ENCODE assay signal across 18 cellular contexts in the genomic region with DNA sequence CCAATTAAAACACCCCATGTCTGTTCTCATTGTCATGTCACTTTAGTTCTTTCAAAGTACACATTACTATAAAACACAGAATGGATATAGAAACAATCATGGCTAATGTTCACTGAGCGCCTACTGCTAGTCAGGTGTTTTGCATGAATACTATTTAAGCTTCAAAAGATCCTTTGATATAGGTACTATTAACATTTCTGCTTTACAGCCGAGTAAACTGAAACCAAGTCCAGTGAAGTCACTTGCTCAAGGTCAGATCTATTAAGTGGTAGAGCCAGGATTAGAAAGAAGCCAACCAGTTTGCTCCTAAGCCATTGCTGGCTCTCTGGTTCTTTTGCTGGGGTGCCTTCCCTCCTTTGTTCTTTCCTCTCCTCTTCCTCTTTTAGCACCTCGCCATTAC. TPM values are rescaled to one million over a fixed set of nuclear protein-coding genes. Genes with fewer than 3 reads are reported as not detected.
DNase-seq lines count a peak whose midpoint lies in the region; TF ChIP-seq lines count a peak whose summit lies in the region.
"Had no signal": no experiment of that assay in that cellular context is flagged by ENCODE, and none has a peak within 500 bp of the region (broad histone marks: within the 10 kb centered on the region; RNA-seq: fewer than 3 reads in every experiment).

No MANE protein-coding gene starts in this region.

- no peaks in the 10 kb centered on the region for H3K27me3 Mint-ChIP-seq in nephron (ENCODE audit: low read depth)
- peaks cover 18% of the 10 kb centered on the region for H3K27me3 Mint-ChIP-seq in activated CD4-positive, alpha-beta T cell treated with anti-CD3 and anti-CD28 coated beads, Interleukin-2, amount 10 ng/mL, durations not matched to agents 7 days and 5 days

- DNase-seq in NCI-H2107 treated with DMSO at 0.1 percent for 48 hours (lab: John Stamatoyannopoulos, UW; ENCODE audit: unreplicated experiment) (peak; percentile 66), NCI-H2107 (lab: John Stamatoyannopoulos, UW) (no peak), NCI-H1048 (lab: John Stamatoyannopoulos, UW) (peak; percentile 51), NCI-H69 (lab: John Stamatoyannopoulos, UW) (peak; percentile 74)
- no peak for DNase-seq in central memory CD4-positive, alpha-beta T cell
- DNase-seq in activated naive CD4-positive, alpha-beta T cell treated with Interleukin-2 at 50 U/mL for 16 hours: no peak
- DNase-seq in activated CD4-positive, alpha-beta T cell treated with anti-CD3 and anti-CD28 coated beads, Interleukin-2, amount 10 ng/mL, durations not matched to agents 7 days and 5 days: no peak
- DNase-seq: CD8-positive, alpha-beta T cell; GDM1; NCI-H1092 treated with DMSO at 0.1 percent for 48 hours; NCI-H2029 treated with DMSO at 0.1 percent for 48 hours; NCI-H446; NK-92 treated with Interleukin-12 subunit alpha and Interleukin-12 subunit beta, amount 100 ng/mL, for 24 hours; OCI-M1; SHP77 treated with DMSO at 0.1 percent for 48 hours; T-helper 17 cell had no signal

- no peaks in the 10 kb centered on the region for H3K9me3 Mint-ChIP-seq in nephron
- no peaks in the 10 kb centered on the region for H3K9me3 Mint-ChIP-seq in activated CD4-positive, alpha-beta T cell treated with anti-CD3 and anti-CD28 coated beads, Interleukin-2, amount 10 ng/mL, durations not matched to agents 7 days and 5 days
- H3K9me3 Mint-ChIP-seq: CD8-positive, alpha-beta T cell had no signal

- no peak for TF ChIP-seq CTCF in nephron (IDR thresholded peaks at IDR 0.05; ENCODE audit: unreplicated experiment in 3 of 3)

- H3K4me1 Mint-ChIP-seq in nephron: peaks cover 9% of the 10 kb centered on the region
- H3K4me1 Mint-ChIP-seq in activated CD4-positive, alpha-beta T cell treated with anti-CD3 and anti-CD28 coated beads, Interleukin-2, amount 10 ng/mL, durations not matched to agents 7 days and 5 days: no peaks in the 10 kb centered on the region
- H3K4me1 Mint-ChIP-seq: T-helper 17 cell had no signal

- CTCF ChIA-PET in activated CD4-positive, alpha-beta T cell treated with anti-CD3 and anti-CD28 coated beads, Interleukin-2, amount 10 ng/mL, durations not matched to agents 7 days and 5 days (lab: Charles Lee): no interaction called here

- no peaks in the 10 kb centered on the region for H3K36me3 Mint-ChIP-seq in nephron (ENCODE audit: low read depth)
- H3K36me3 Mint-ChIP-seq in activated CD4-positive, alpha-beta T cell treated with anti-CD3 and anti-CD28 coated beads, Interleukin-2, amount 10 ng/mL, durations not matched to agents 7 days and 5 days (ENCODE audit: low read depth): no peaks in the 10 kb centered on the region
- H3K36me3 Mint-ChIP-seq: CD8-positive, alpha-beta T cell had no signal

- no peak overlapping the region for H3K4me3 Mint-ChIP-seq in nephron
- no peak overlapping the region for H3K4me3 Mint-ChIP-seq in activated CD4-positive, alpha-beta T cell treated with anti-CD3 and anti-CD28 coated beads, Interleukin-2, amount 10 ng/mL, durations not matched to agents 7 days and 5 days
- H3K4me3 Mint-ChIP-seq: CD8-positive, alpha-beta T cell; T-helper 17 cell had no signal

- POLR2A ChIA-PET in activated CD4-positive, alpha-beta T cell treated with anti-CD3 and anti-CD28 coated beads, Interleukin-2, amount 10 ng/mL, durations not matched to agents 7 days and 5 days (lab: Charles Lee): no interaction called here

- peak overlapping the region; percentile 57 to 81 (median 76) for H3K27ac Mint-ChIP-seq in nephron
- H3K27ac Mint-ChIP-seq in activated CD4-positive, alpha-beta T cell treated with anti-CD3 and anti-CD28 coated beads, Interleukin-2, amount 10 ng/mL, durations not matched to agents 7 days and 5 days: no peak overlapping the region
- H3K27ac Mint-ChIP-seq: CD8-positive, alpha-beta T cell; T-helper 17 cell had no signal

RNA-seq across cellular contexts. Expression of gene NMNAT3, which starts 32.4 kb away (rescaled TPM):
- 1 to 10 TPM in 1 of 2 experiments, under 1 TPM in 1; 0.94 to 1.1 TPM for total RNA-seq in activated CD4-positive, alpha-beta T cell treated with anti-CD3 and anti-CD28 coated beads, Interleukin-2, amount 10 ng/mL, durations not matched to agents 7 days and 5 days
- total RNA-seq: A172 had no signal

Comparison
In these comparisons a context has a peak if more than half of its experiments do, and no peak if none do; other contexts are left out.
1. DNase-seq: peak in NCI-H2107 treated with DMSO at 0.1 percent for 48 hours (single experiment), NCI-H1048 (single experiment) and NCI-H69 (single experiment); none in NCI-H2107 (single experiment), central memory CD4-positive, alpha-beta T cell (single experiment), activated naive CD4-positive, alpha-beta T cell treated with Interleukin-2 at 50 U/mL for 16 hours (single experiment) and activated CD4-positive, alpha-beta T cell treated with anti-CD3 and anti-CD28 coated beads, Interleukin-2, amount 10 ng/mL, durations not matched to agents 7 days and 5 days (single experiment).